In the genomic region with DNA sequence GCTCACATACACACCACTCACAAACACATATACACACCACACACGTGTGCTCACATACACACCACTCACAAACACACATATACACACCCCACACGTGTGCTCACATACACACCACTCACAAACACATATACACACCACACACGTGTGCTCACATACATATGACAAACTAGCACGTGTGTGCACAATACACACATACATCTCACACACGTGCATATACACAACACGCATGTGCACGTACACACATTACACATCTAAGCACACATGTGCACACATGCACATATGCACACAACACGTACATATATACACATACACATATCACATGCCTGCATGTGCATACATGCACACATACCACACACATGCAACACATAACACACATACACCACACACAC, we compare ENCODE assay signal across 2 cellular contexts.
A peak's percentile ranks its signal among the peaks of the same experiment; 100 is the strongest.
TF ChIP-seq lines count a peak whose summit lies in the region.

No MANE protein-coding gene starts in this region.

TF ChIP-seq in HepG2, 621 proteins besides CTCF, POLR2A, EP300 and RAD21:
- TF ChIP-seq ZNF547 (CRISPR knock-in tag; IDR thresholded peaks at IDR 0.05) (no peak), MNT (IDR thresholded peaks at IDR 0.05) (peak; percentile 95)

TF ChIP-seq in H1, 55 proteins besides CTCF, POLR2A, EP300 and RAD21:
- TF ChIP-seq RXRA (IDR thresholded peaks at IDR 0.05; ENCODE audit: insufficient read depth, low read depth, low read length) = no peak
- no peak for TF ChIP-seq KDM4A (IDR thresholded peaks at IDR 0.05; ENCODE audit: low read depth, low read length, severe bottlenecking)
- TF ChIP-seq E2F6 (IDR thresholded peaks at IDR 0.05) = no peak
- TF ChIP-seq SIN3A (conservative IDR thresholded peaks at IDR 0.05 in 1 of 2, IDR thresholded peaks at IDR 0.05 in 1 of 2; ENCODE audit: low read depth in 1 of 2, low read length in 2 of 2) = no peak
- no peak for TF ChIP-seq TBP (IDR thresholded peaks at IDR 0.05; ENCODE audit: low read depth, low read length)
- no peak for TF ChIP-seq ZNF274 (IDR thresholded peaks at IDR 0.05; ENCODE audit: borderline replicate concordance, extremely low read depth, low read length)
- TF ChIP-seq NRF1 (IDR thresholded peaks at IDR 0.05; ENCODE audit: low read depth, low read length) = no peak
- no peak for TF ChIP-seq CBX5 (IDR thresholded peaks at IDR 0.05; ENCODE audit: low read depth, low read length)
- no peak for TF ChIP-seq TEAD4 (IDR thresholded peaks at IDR 0.05; ENCODE audit: low read depth, low read length)
- no peak for TF ChIP-seq KDM5A (IDR thresholded peaks at IDR 0.05; ENCODE audit: low read length)
- TF ChIP-seq EZH2 (IDR thresholded peaks at IDR 0.05; ENCODE audit: low read depth, low read length, severe bottlenecking) = no peak
